Comparison of ENCODE assay signal across 8 cellular contexts in genomic region chr9:19408693-19409405, GRCh38. TPM values are rescaled to one million over a fixed set of nuclear protein-coding genes. Genes with fewer than 3 reads are reported as not detected.
DNase-seq lines count a peak whose midpoint lies in the region; ATAC-seq, FAIRE-seq and TF ChIP-seq lines count a peak whose summit lies in the region.

ACER2 (plus strand) TSS chr9:19409009; CDS start chr9:19409085, 76 bp downstream.

- H3K27me3 ChIP-seq in adrenal gland (no peaks in the 10 kb centered on the region), upper lobe of left lung (no peaks in the 10 kb centered on the region)

- intact Hi-C loops in adrenal gland (cut with DNase I) (no loop called here), left cardiac atrium (cut with DNase I) (no loop called here), posterior vena cava (cut with DNase I) (no loop called here)

- peak; percentile 91 for DNase-seq in GM12891 (ENCODE audit: insufficient read length, low spot score)
- DNase-seq in NCI-H1105 treated with DMSO at 0.1 percent for 48 hours (lab: John Stamatoyannopoulos, UW), result peak; percentile 67
- peak; percentile 83 for DNase-seq in SW480 (ENCODE audit: low spot score)
- peak; percentile 95 to 99 (median 96) for DNase-seq in adrenal gland
- DNase-seq in left cardiac atrium, result peak; percentile 95
- peak; percentile 98 for DNase-seq in posterior vena cava (ENCODE audit: low spot score)
- DNase-seq in upper lobe of left lung, result peak; percentile 95 to 100

- no peak for TF ChIP-seq CTCF in adrenal gland (IDR thresholded peaks at IDR 0.05)
- peak in 1 of 6 experiments; percentile 33 for TF ChIP-seq CTCF in upper lobe of left lung (IDR thresholded peaks at IDR 0.05)

- peak within 1 kb of the TSS in 4 of 5 donors; percentile 71 to 90 (median 85) for H3K27ac ChIP-seq in adrenal gland
- peak within 1 kb of the TSS; percentile 62 to 87 (median 74) for H3K27ac ChIP-seq in upper lobe of left lung

- WGBS in adrenal gland, 4 donors, result 0% methylated on average over 5 to 61 of the region's 61 CpGs
- 0% methylated on average over 10 to 48 of the region's 61 CpGs for WGBS in upper lobe of left lung, 2 donors

- TF ChIP-seq POLR2A in GM12891 (IDR thresholded peaks at IDR 0.05; ENCODE audit: low read depth, low read length) (peak; percentile 71; the same call in 1 of the 2 replicates), adrenal gland (IDR thresholded peaks at IDR 0.05) (peak; percentile 89 to 96), upper lobe of left lung (IDR thresholded peaks at IDR 0.05) (peak in 3 of 4 donors; percentile 73 to 95 (median 92))

- no peaks in the 10 kb centered on the region for H3K9me3 ChIP-seq in adrenal gland (replicated peaks in 1 of 3)
- no peaks in the 10 kb centered on the region for H3K9me3 ChIP-seq in upper lobe of left lung

- H3K36me3 ChIP-seq in adrenal gland (replicated peaks in 1 of 2) (no peaks in the 10 kb centered on the region), upper lobe of left lung (no peaks in the 10 kb centered on the region)

- H3K4me1 ChIP-seq in adrenal gland (replicated peaks in 1 of 2) (peaks cover 6 to 8% of the 10 kb centered on the region in 2 donors), upper lobe of left lung (peaks cover 4 to 13% (median 8%) of the 10 kb centered on the region in 4 donors)

- peak within 1 kb of the TSS; percentile 51 to 97 (median 84) for H3K4me3 ChIP-seq in adrenal gland
- peak within 1 kb of the TSS; percentile 61 to 90 (median 74) for H3K4me3 ChIP-seq in upper lobe of left lung

- FAIRE-seq in GM12891 (lab: Jason Lieb, UNC), result peak; percentile 95

- ATAC-seq in HG02759 (IDR thresholded peaks at IDR 0.05; ENCODE audit: unreplicated experiment) (peak; percentile 94), left cardiac atrium (peak; percentile 98 to 99), upper lobe of left lung (ENCODE audit: low FRiP score in 2 of 2) (peak; percentile 97 to 98)

- no peak for TF ChIP-seq EP300 in upper lobe of left lung (IDR thresholded peaks at IDR 0.05)

TF ChIP-seq in GM12891, 5 proteins besides CTCF, POLR2A, EP300 and RAD21:
- TF ChIP-seq POLR2AphosphoS5 (IDR thresholded peaks at IDR 0.05; ENCODE audit: low read depth, low read length) (peak; percentile 82), SPI1 (IDR thresholded peaks at IDR 0.05; ENCODE audit: low read depth, low read length) (peak; percentile 24; the same call in 1 of the 2 replicates), TAF1 (IDR thresholded peaks at IDR 0.05; ENCODE audit: low read depth, low read length) (peak; percentile 66), POU2F2 (IDR thresholded peaks at IDR 0.05; ENCODE audit: low read depth, low read length) (no peak)

RNA-seq across cellular contexts. Expression of gene ACER2, which starts in this region (rescaled TPM):
- 1.1 TPM for polyA plus RNA-seq in GM12891 (2012; ENCODE audit: low read depth, missing spikeins)
- total RNA-seq in adrenal gland, result 1 to 10 TPM; 3.5 to 10.0 (median 5.9) TPM
- polyA plus RNA-seq in adrenal gland, result 1 to 10 TPM in 1 of 3 donors, under 1 TPM in 2; 0.24 to 1.3 (median 0.80) TPM
- 1 to 10 TPM; 3.0 to 4.7 TPM for total RNA-seq in left cardiac atrium
- 1 to 10 TPM; 3.5 TPM for total RNA-seq in posterior vena cava
- total RNA-seq in upper lobe of left lung, result 1 to 10 TPM; 3.2 to 9.4 (median 4.5) TPM

Comparison
In these comparisons a context has a peak if more than half of its experiments do, and no peak if none do; other contexts are left out.
1. Peak in every context shown above with its lines: DNase-seq, ATAC-seq, H3K4me3 ChIP-seq and H3K27ac ChIP-seq.